ENCODE assay signal across 24 cellular contexts in the genomic region with DNA sequence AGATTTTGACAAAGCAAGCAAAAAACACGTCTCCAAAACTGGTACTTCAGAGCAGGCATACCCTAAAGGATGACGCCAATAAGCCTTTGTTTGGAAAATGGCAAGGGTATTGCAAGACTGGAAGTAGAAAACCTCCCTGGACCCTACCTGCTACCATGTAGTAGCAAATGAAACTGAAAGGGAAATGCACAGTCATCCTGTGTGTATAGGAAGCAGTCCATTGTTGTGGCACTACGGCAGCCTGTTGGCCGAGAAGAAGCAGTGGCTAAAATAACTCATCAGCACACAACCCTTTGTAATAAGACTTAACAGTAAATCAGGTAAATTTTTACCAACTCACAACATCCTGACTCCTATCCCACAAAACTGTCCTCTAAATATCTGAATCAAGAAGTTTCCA.
DNase-seq lines count a peak whose midpoint lies in the region; ATAC-seq lines count a peak whose summit lies in the region.
"Had no signal": no experiment of that assay in that cellular context is flagged by ENCODE, and none has a peak within 500 bp of the region (broad histone marks: within the 10 kb centered on the region; RNA-seq: fewer than 3 reads in every experiment).

No MANE protein-coding gene starts in this region.

- H3K27me3 Mint-ChIP-seq in activated CD4-positive, alpha-beta memory T cell treated with anti-CD3 and anti-CD28 coated beads, Interleukin-2, amount 10 ng/mL, durations not matched to agents 7 days and 5 days, result peaks cover 26% of the 10 kb centered on the region

- H3K9me3 ChIP-seq in KOPT-K1 (ENCODE audit: insufficient read depth, low read length, poor library complexity, severe bottlenecking), result peaks cover 4% of the 10 kb centered on the region
- H3K9me3 ChIP-seq: transverse colon had no signal

- no peak overlapping the region for H3K4me3 Mint-ChIP-seq in activated CD4-positive, alpha-beta memory T cell treated with anti-CD3 and anti-CD28 coated beads, Interleukin-2, amount 10 ng/mL, durations not matched to agents 7 days and 5 days
- H3K4me3 Mint-ChIP-seq: activated naive CD8-positive, alpha-beta T cell; dendritic cell treated with granulocyte-macrophage colony-stimulating factor and Interleukin-4, amounts not matched to agents 40 ng/mL and 50 ng/mL, for 4 days had no signal

- peaks cover 6% of the 10 kb centered on the region for H3K36me3 Mint-ChIP-seq in activated CD4-positive, alpha-beta memory T cell treated with anti-CD3 and anti-CD28 coated beads, Interleukin-2, amount 10 ng/mL, durations not matched to agents 7 days and 5 days (ENCODE audit: low read depth)
- H3K36me3 Mint-ChIP-seq: activated naive CD8-positive, alpha-beta T cell; CD14-positive monocyte had no signal

- CTCF ChIA-PET in activated CD4-positive, alpha-beta memory T cell treated with anti-CD3 and anti-CD28 coated beads, Interleukin-2, amount 10 ng/mL, durations not matched to agents 7 days and 5 days (lab: Charles Lee), result no interaction called here

- no peaks in the 10 kb centered on the region for H3K36me3 ChIP-seq in KOPT-K1 (ENCODE audit: insufficient read depth, low read length)
- H3K36me3 ChIP-seq: brain microvascular endothelial cell, transverse colon, WERI-Rb-1 had no signal

- peaks cover 10% of the 10 kb centered on the region for H3K4me1 Mint-ChIP-seq in activated CD4-positive, alpha-beta memory T cell treated with anti-CD3 and anti-CD28 coated beads, Interleukin-2, amount 10 ng/mL, durations not matched to agents 7 days and 5 days
- H3K4me1 Mint-ChIP-seq: CD14-positive monocyte had no signal

- peaks cover 7% of the 10 kb centered on the region for H3K9me3 Mint-ChIP-seq in activated CD4-positive, alpha-beta memory T cell treated with anti-CD3 and anti-CD28 coated beads, Interleukin-2, amount 10 ng/mL, durations not matched to agents 7 days and 5 days
- H3K9me3 Mint-ChIP-seq: dendritic cell treated with granulocyte-macrophage colony-stimulating factor and Interleukin-4, amounts not matched to agents 40 ng/mL and 50 ng/mL, for 4 days had no signal

- ATAC-seq in GM19467 (IDR thresholded peaks at IDR 0.05; ENCODE audit: unreplicated experiment), result no peak

- DNase-seq in DMS53 (lab: John Stamatoyannopoulos, UW) (peak; percentile 25), DMS53 treated with DMSO at 0.1 percent for 48 hours (lab: John Stamatoyannopoulos, UW; ENCODE audit: unreplicated experiment) (no peak), Daoy (ENCODE audit: low read depth) (peak; percentile 35), NCI-H524 (lab: John Stamatoyannopoulos, UW) (no peak), 8988T (no peak)
- peak; percentile 19 for DNase-seq in activated CD4-positive, alpha-beta memory T cell treated with anti-CD3 and anti-CD28 coated beads, Interleukin-2, amount 10 ng/mL, durations not matched to agents 7 days and 5 days
- DNase-seq: activated CD8-positive, alpha-beta memory T cell treated with anti-CD3 and anti-CD28 coated beads, Interleukin-2, amount 50 U/mL, for 48 hours; brain microvascular endothelial cell; DMS79; erythroblast; GOT3; NCI-H187 treated with DMSO at 0.1 percent for 48 hours; NCI-H510A treated with DMSO at 0.1 percent for 48 hours; stimulated activated CD4-positive, alpha-beta T cell treated with anti-CD3 and anti-CD28 coated beads, Interleukin-4, amount 100 ng/mL, for 4 hours; transverse colon; WERI-Rb-1 had no signal

- POLR2A ChIA-PET in activated CD4-positive, alpha-beta memory T cell treated with anti-CD3 and anti-CD28 coated beads, Interleukin-2, amount 10 ng/mL, durations not matched to agents 7 days and 5 days (lab: Charles Lee), result no interaction called here

- H3K27ac ChIP-seq in KOPT-K1 (ENCODE audit: low read depth, low read length, poor library complexity, severe bottlenecking), result peak overlapping the region; percentile 8
- H3K27ac ChIP-seq: 22Rv1, brain microvascular endothelial cell, parathyroid adenoma, skin epidermis, transverse colon, WERI-Rb-1 had no signal

- peak overlapping the region; percentile 6 for H3K27ac Mint-ChIP-seq in activated CD4-positive, alpha-beta memory T cell treated with anti-CD3 and anti-CD28 coated beads, Interleukin-2, amount 10 ng/mL, durations not matched to agents 7 days and 5 days
- H3K27ac Mint-ChIP-seq: activated naive CD8-positive, alpha-beta T cell; CD14-positive monocyte; dendritic cell treated with granulocyte-macrophage colony-stimulating factor and Interleukin-4, amounts not matched to agents 40 ng/mL and 50 ng/mL, for 4 days had no signal

Comparison
In these comparisons a context has a peak if more than half of its experiments do, and no peak if none do; other contexts are left out.
1. DNase-seq: peak in DMS53 (single experiment), Daoy (single experiment) and activated CD4-positive, alpha-beta memory T cell treated with anti-CD3 and anti-CD28 coated beads, Interleukin-2, amount 10 ng/mL, durations not matched to agents 7 days and 5 days (single experiment); none in DMS53 treated with DMSO at 0.1 percent for 48 hours (single experiment), NCI-H524 (0 of 2) and 8988T (single experiment).